ENCODE assay signal across 13 cellular contexts in genomic region chr10:117662790-117663540, GRCh38.
"Had no signal": no experiment of that assay in that cellular context is flagged by ENCODE, and none has a peak within 500 bp of the region (broad histone marks: within the 10 kb centered on the region; RNA-seq: fewer than 3 reads in every experiment).

No MANE protein-coding gene starts in this region.

- H3K36me3 ChIP-seq: right atrium auricular region, tibial artery had no signal

- H3K9me3 Mint-ChIP-seq: activated naive CD8-positive, alpha-beta T cell treated with anti-CD3 and anti-CD28 coated beads, Interleukin-2, amount 50 U/mL, for 24 hours; activated T-cell treated with anti-CD3 and anti-CD28 coated beads, Interleukin-2, amount 50 U/mL, for 72 hours had no signal

- H3K9me3 ChIP-seq: right atrium auricular region, tibial artery had no signal

- H3K4me1 ChIP-seq: right atrium auricular region, tibial artery had no signal

- H3K4me3 Mint-ChIP-seq: activated naive CD8-positive, alpha-beta T cell treated with anti-CD3 and anti-CD28 coated beads, Interleukin-2, amount 50 U/mL, for 24 hours; activated T-cell treated with anti-CD3 and anti-CD28 coated beads, Interleukin-2, amount 50 U/mL, for 72 hours; T-helper 2 cell treated with Interferon-gamma antibody and Interleukin-4, amounts not matched to agents 5 μg/mL and 100 μg/mL, for 36 hours had no signal

- H3K27ac ChIP-seq: coronary artery, right atrium auricular region, tibial artery had no signal

- H3K27ac Mint-ChIP-seq: activated naive CD8-positive, alpha-beta T cell treated with anti-CD3 and anti-CD28 coated beads, Interleukin-2, amount 50 U/mL, for 24 hours; T-helper 2 cell treated with Interferon-gamma antibody and Interleukin-4, amounts not matched to agents 5 μg/mL and 100 μg/mL, for 36 hours had no signal

- H3K4me3 ChIP-seq: coronary artery, right atrium auricular region, tibial artery had no signal

- H3K27me3 ChIP-seq: right atrium auricular region, tibial artery had no signal

- ATAC-seq: activated CD4-positive, CD25-positive, alpha-beta regulatory T cell treated with anti-CD3 and anti-CD28 coated beads, Interleukin-2, amount 50 U/mL, for 24 hours; left ventricle myocardium superior had no signal

- DNase-seq: activated CD4-positive, alpha-beta T cell treated with anti-CD3 and anti-CD28 coated beads, Interleukin-2, amount 50 U/mL, for 4 hours; activated naive CD4-positive, alpha-beta T cell; activated naive CD8-positive, alpha-beta T cell treated with anti-CD3 and anti-CD28 coated beads, Interleukin-2, amount 50 U/mL, for 24 hours; caudate nucleus; effector CD4-positive, alpha-beta T cell; left ventricle myocardium superior; small intestine; tibial artery had no signal
